Comparison of ENCODE assay signal across 1 cellular context in the genomic region with DNA sequence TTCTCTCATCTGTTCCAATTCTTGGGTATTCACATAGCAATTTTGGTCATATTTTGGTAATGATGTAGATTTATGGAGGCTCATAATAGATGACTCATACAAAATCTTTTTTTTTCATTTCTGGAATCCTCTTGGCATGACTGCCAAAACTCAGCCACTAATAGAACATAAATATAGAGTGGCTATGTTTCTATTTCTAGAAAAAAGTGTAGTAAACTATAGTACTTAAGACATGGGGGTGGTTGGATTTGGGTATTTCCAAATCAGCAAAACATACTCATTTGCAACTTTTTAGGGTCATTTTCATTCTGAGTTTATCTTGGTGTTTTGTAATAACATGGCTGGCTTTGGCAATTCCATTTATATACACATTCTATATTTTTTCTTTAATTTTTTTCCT.
TF ChIP-seq lines count a peak whose summit lies in the region.

No MANE protein-coding gene starts in this region.

TF ChIP-seq in IMR-90, 13 proteins besides CTCF, POLR2A, EP300 and RAD21:
- TF ChIP-seq FOS (IDR thresholded peaks at IDR 0.05; ENCODE audit: low read depth, low read length) (peak; percentile 47; the same call in 1 of the 2 replicates), CEBPB (IDR thresholded peaks at IDR 0.05; ENCODE audit: low read depth, low read length) (peak; percentile 51; the same call in 1 of the 2 replicates)
- TF ChIP-seq, protein P1, sequence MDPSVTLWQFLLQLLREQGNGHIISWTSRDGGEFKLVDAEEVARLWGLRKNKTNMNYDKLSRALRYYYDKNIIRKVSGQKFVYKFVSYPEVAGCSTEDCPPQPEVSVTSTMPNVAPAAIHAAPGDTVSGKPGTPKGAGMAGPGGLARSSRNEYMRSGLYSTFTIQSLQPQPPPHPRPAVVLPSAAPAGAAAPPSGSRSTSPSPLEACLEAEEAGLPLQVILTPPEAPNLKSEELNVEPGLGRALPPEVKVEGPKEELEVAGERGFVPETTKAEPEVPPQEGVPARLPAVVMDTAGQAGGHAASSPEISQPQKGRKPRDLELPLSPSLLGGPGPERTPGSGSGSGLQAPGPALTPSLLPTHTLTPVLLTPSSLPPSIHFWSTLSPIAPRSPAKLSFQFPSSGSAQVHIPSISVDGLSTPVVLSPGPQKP (IDR thresholded peaks at IDR 0.05; ENCODE audit: borderline replicate concordance, low read depth, low read length), result no peak
